ENCODE assay signal across 12 cellular contexts in genomic region chr19:7933411-7933810, GRCh38. TPM values are rescaled to one million over a fixed set of nuclear protein-coding genes. Genes with fewer than 3 reads are reported as not detected.
DNase-seq lines count a peak whose midpoint lies in the region; ATAC-seq, FAIRE-seq and TF ChIP-seq lines count a peak whose summit lies in the region.
"Had no signal": no experiment of that assay in that cellular context is flagged by ENCODE, and none has a peak within 500 bp of the region (broad histone marks: within the 10 kb centered on the region; RNA-seq: fewer than 3 reads in every experiment).

No MANE protein-coding gene starts in this region.

- H3K27me3 Mint-ChIP-seq in activated T-helper 1 cell treated with anti-CD3 and anti-CD28 coated beads, Interleukin-12 subunit alpha, Interleukin-12 subunit beta, Interleukin-2, Interleukin-4 antibody, amounts not matched to agents 30 ng/mL and 10 ng/mL and 1 ng/mL, durations not matched to agents 14 hours and 24 hours and 36 hours (ENCODE audit: insufficient read depth): no peaks in the 10 kb centered on the region

- H3K4me3 Mint-ChIP-seq in activated T-helper 1 cell treated with anti-CD3 and anti-CD28 coated beads, Interleukin-12 subunit alpha, Interleukin-12 subunit beta, Interleukin-2, Interleukin-4 antibody, amounts not matched to agents 30 ng/mL and 10 ng/mL and 1 ng/mL, durations not matched to agents 14 hours and 24 hours and 36 hours: no peak overlapping the region
- H3K4me3 Mint-ChIP-seq: activated naive CD4-positive, alpha-beta T cell treated with anti-CD3 and anti-CD28 coated beads for 36 hours had no signal

- H3K36me3 Mint-ChIP-seq in activated T-helper 1 cell treated with anti-CD3 and anti-CD28 coated beads, Interleukin-12 subunit alpha, Interleukin-12 subunit beta, Interleukin-2, Interleukin-4 antibody, amounts not matched to agents 30 ng/mL and 10 ng/mL and 1 ng/mL, durations not matched to agents 14 hours and 24 hours and 36 hours (ENCODE audit: low read depth): peaks cover 10% of the 10 kb centered on the region

- H3K9ac ChIP-seq in DND-41 (ENCODE audit: low read depth, low read length) (no peak overlapping the region), HepG2 (ENCODE audit: insufficient read depth, low read depth, low read length) (no peak overlapping the region)

- H3K4me1 Mint-ChIP-seq in activated T-helper 1 cell treated with anti-CD3 and anti-CD28 coated beads, Interleukin-12 subunit alpha, Interleukin-12 subunit beta, Interleukin-2, Interleukin-4 antibody, amounts not matched to agents 30 ng/mL and 10 ng/mL and 1 ng/mL, durations not matched to agents 14 hours and 24 hours and 36 hours (ENCODE audit: low read depth): peaks cover 8% of the 10 kb centered on the region

- peaks cover 8% of the 10 kb centered on the region; the same call in 1 of the 2 replicates for H3K79me2 ChIP-seq in DND-41 (ENCODE audit: insufficient read depth, low read length)
- H3K79me2 ChIP-seq in OCI-LY7 (ENCODE audit: insufficient read depth, low read depth, low read length): no peaks in the 10 kb centered on the region
- no peaks in the 10 kb centered on the region for H3K79me2 ChIP-seq in HepG2 (ENCODE audit: insufficient read depth, low read length)

- DNase-seq in DND-41: no peak
- DNase-seq in OCI-LY7 (ENCODE audit: low spot score): no peak
- no peak for DNase-seq in HepG2 (ENCODE audit: low spot score)
- DNase-seq in suprapubic skin (ENCODE audit: low spot score in 2 of 2): no peak
- DNase-seq in putamen (ENCODE audit: low spot score): no peak
- no peak for DNase-seq in activated T-helper 1 cell treated with anti-CD3 and anti-CD28 coated beads, Interleukin-12 subunit alpha, Interleukin-12 subunit beta, Interleukin-2, Interleukin-4 antibody, amounts not matched to agents 30 ng/mL and 10 ng/mL and 1 ng/mL, durations not matched to agents 14 hours and 24 hours and 36 hours (ENCODE audit: low spot score)
- DNase-seq: activated naive CD4-positive, alpha-beta T cell treated with anti-CD3 and anti-CD28 coated beads for 36 hours; hypothalamus; KBM-7; SHP77 had no signal

- no peaks in the 10 kb centered on the region for H3K9me2 ChIP-seq in OCI-LY7 (ENCODE audit: insufficient read depth, low read length)

- POLR2A ChIA-PET in OCI-LY7 (lab: Charles Lee) (no interaction called here), HepG2 (lab: Yijun Ruan, JAX) (no interaction called here)

- H3K4me2 ChIP-seq in DND-41 (ENCODE audit: insufficient read depth, low read length): no peak overlapping the region
- no peak overlapping the region for H3K4me2 ChIP-seq in OCI-LY7 (ENCODE audit: low read length)
- no peak overlapping the region for H3K4me2 ChIP-seq in HepG2 (ENCODE audit: low read depth, low read length)

- TF ChIP-seq RAD21 in HepG2 (CRISPR knock-in tag; IDR thresholded peaks at IDR 0.05): no peak

- H3K36me3 ChIP-seq in DND-41 (ENCODE audit: insufficient read depth, low read length) (peaks cover 82% of the 10 kb centered on the region), OCI-LY7 (ENCODE audit: insufficient read depth, low read length) (peaks cover 84% of the 10 kb centered on the region), HepG2 (replicated peaks in 1 of 2; ENCODE audit: control insufficient read depth in 1 of 2, insufficient read depth in 2 of 2, low read length in 2 of 2) (peaks cover 38 to 72% of the 10 kb centered on the region in 2 experiments; a peak in 4 of 5 replicates), suprapubic skin (peaks cover 81% of the 10 kb centered on the region)

- TF ChIP-seq POLR2A in HepG2 (IDR thresholded peaks at IDR 0.05; ENCODE audit: insufficient read depth in 1 of 2, low read depth in 2 of 2, low read length in 2 of 2): no peak
- no peak for TF ChIP-seq POLR2A in suprapubic skin (IDR thresholded peaks at IDR 0.05)

- CTCF ChIA-PET in OCI-LY7 (lab: Charles Lee; ENCODE audit: unreplicated experiment): no interaction called here
- CTCF ChIA-PET in HepG2 (lab: Yijun Ruan, JAX; ENCODE audit: low intra/inter-chr PET ratio, low total read pairs): no interaction called here

- H3K4me1 ChIP-seq in DND-41 (ENCODE audit: insufficient read depth, low read length) (no peaks in the 10 kb centered on the region), OCI-LY7 (ENCODE audit: insufficient read depth, low read length, poor library complexity, severe bottlenecking) (no peaks in the 10 kb centered on the region), HepG2 (ENCODE audit: insufficient read depth, low read length) (no peaks in the 10 kb centered on the region), suprapubic skin (peaks cover 16% of the 10 kb centered on the region)

- no peak overlapping the region for H3K4me3 ChIP-seq in DND-41 (ENCODE audit: low read depth in 1 of 2, low read length in 2 of 2)
- H3K4me3 ChIP-seq in OCI-LY7 (ENCODE audit: low read depth, low read length, poor library complexity, severe bottlenecking): no peak overlapping the region
- no peak overlapping the region for H3K4me3 ChIP-seq in HepG2 (replicated peaks in 1 of 3; ENCODE audit: insufficient read depth in 1 of 3, low read depth in 2 of 3, low read length in 3 of 3)
- no peak overlapping the region for H3K4me3 ChIP-seq in suprapubic skin
- H3K4me3 ChIP-seq: mucosa of descending colon, skin epidermis had no signal

- BruUV-seq in OCI-LY7 (replicated peaks; lab: Mats Ljungman, UMichigan) (no TSS peak), HepG2 (replicated peaks; lab: Mats Ljungman, UMichigan) (no TSS peak)

- in situ Hi-C loops in HepG2 (cut with HindIII; ENCODE audit: extremely low pct_ligation_motif_present, low pct_unique_long_range_greater_than_20kb): no loop called here

- no peaks in the 10 kb centered on the region for H3K9me3 Mint-ChIP-seq in activated T-helper 1 cell treated with anti-CD3 and anti-CD28 coated beads, Interleukin-12 subunit alpha, Interleukin-12 subunit beta, Interleukin-2, Interleukin-4 antibody, amounts not matched to agents 30 ng/mL and 10 ng/mL and 1 ng/mL, durations not matched to agents 14 hours and 24 hours and 36 hours
- H3K9me3 Mint-ChIP-seq: activated naive CD4-positive, alpha-beta T cell treated with anti-CD3 and anti-CD28 coated beads for 36 hours had no signal

- H3K27ac Mint-ChIP-seq in activated T-helper 1 cell treated with anti-CD3 and anti-CD28 coated beads, Interleukin-12 subunit alpha, Interleukin-12 subunit beta, Interleukin-2, Interleukin-4 antibody, amounts not matched to agents 30 ng/mL and 10 ng/mL and 1 ng/mL, durations not matched to agents 14 hours and 24 hours and 36 hours: no peak overlapping the region
- H3K27ac Mint-ChIP-seq: activated naive CD4-positive, alpha-beta T cell treated with anti-CD3 and anti-CD28 coated beads for 36 hours had no signal

- H4K20me1 ChIP-seq in DND-41 (ENCODE audit: insufficient read depth, low read length) (peaks cover 30% of the 10 kb centered on the region; the same call in 1 of the 2 replicates), OCI-LY7 (ENCODE audit: insufficient read depth, low read length) (no peaks in the 10 kb centered on the region), HepG2 (ENCODE audit: insufficient read depth, low read length) (no peaks in the 10 kb centered on the region)

- no peak for FAIRE-seq in HepG2 (lab: Jason Lieb, UNC)

- intact Hi-C loops in OCI-LY7 (cut with micrococcal nuclease; ENCODE audit: unreplicated experiment): no loop called here
- intact Hi-C loops in HepG2 (cut with micrococcal nuclease; ENCODE audit: unreplicated experiment): no loop called here
- intact Hi-C loops in activated T-helper 1 cell treated with anti-CD3 and anti-CD28 coated beads, Interleukin-12 subunit alpha, Interleukin-12 subunit beta, Interleukin-2, Interleukin-4 antibody, amounts not matched to agents 30 ng/mL and 10 ng/mL and 1 ng/mL, durations not matched to agents 14 hours and 24 hours and 36 hours (cut with micrococcal nuclease): no loop called here

- no peak overlapping the region for H3K27ac ChIP-seq in DND-41 (ENCODE audit: low read length)
- H3K27ac ChIP-seq in OCI-LY7 (ENCODE audit: low read depth, low read length, poor library complexity, severe bottlenecking): no peak overlapping the region
- H3K27ac ChIP-seq in HepG2 (ENCODE audit: extremely low read length, insufficient read depth, low read length): no peak overlapping the region
- no peak overlapping the region for H3K27ac ChIP-seq in suprapubic skin
- H3K27ac ChIP-seq: skin epidermis had no signal

- ATAC-seq in DND-41 (ENCODE audit: insufficient read depth, low read depth) (peak; percentile 50; the same call in 1 of the 3 replicates), HepG2 (peak; percentile 21)

- H3K9me3 ChIP-seq in DND-41 (ENCODE audit: insufficient read depth, low read length, severe bottlenecking) (no peaks in the 10 kb centered on the region), OCI-LY7 (ENCODE audit: low read length) (no peaks in the 10 kb centered on the region), HepG2 (ENCODE audit: low read length) (no peaks in the 10 kb centered on the region), suprapubic skin (no peaks in the 10 kb centered on the region)
- H3K9me3 ChIP-seq: mucosa of descending colon had no signal

- H2AFZ ChIP-seq in DND-41 (ENCODE audit: low read depth, low read length) (no peak overlapping the region), OCI-LY7 (ENCODE audit: low read length) (no peak overlapping the region), HepG2 (ENCODE audit: low read length) (no peak overlapping the region)

- TF ChIP-seq EP300 in HepG2 (IDR thresholded peaks at IDR 0.05; ENCODE audit: low read depth in 2 of 2, low read length in 2 of 2): no peak
- no peak for TF ChIP-seq EP300 in HepG2 (CRISPR knock-in tag; IDR thresholded peaks at IDR 0.05; ENCODE audit: borderline replicate concordance)
- no peak for TF ChIP-seq EP300 in suprapubic skin (IDR thresholded peaks at IDR 0.05)

- no peaks in the 10 kb centered on the region for H3K27me3 ChIP-seq in DND-41 (ENCODE audit: insufficient read depth, low read length, poor library complexity)
- H3K27me3 ChIP-seq in HepG2 (ENCODE audit: control insufficient read depth in 1 of 2, insufficient read depth in 2 of 2, low read length in 2 of 2): no peaks in the 10 kb centered on the region
- no peaks in the 10 kb centered on the region for H3K27me3 ChIP-seq in suprapubic skin

- WGBS in HepG2 (ENCODE audit: low lambda C conversion rate): 93% methylated on average over 8 of the region's 14 CpGs
- 93% methylated on average over 6 of the region's 14 CpGs for WGBS in suprapubic skin

- TF ChIP-seq CTCF in DND-41 (IDR thresholded peaks at IDR 0.05; ENCODE audit: borderline replicate concordance, extremely low read depth, low read length, poor library complexity, severe bottlenecking) (peak; percentile 55), OCI-LY7 (conservative IDR thresholded peaks at IDR 0.05; ENCODE audit: low read length) (peak; percentile 58), HepG2 (CRISPR knock-in tag; IDR thresholded peaks at IDR 0.05) (peak; percentile 28; the same call in 1 of the 2 replicates), suprapubic skin (IDR thresholded peaks at IDR 0.05) (no peak)

RNA-seq across cellular contexts. Expression of gene CTXN1, which starts 7.5 kb away (rescaled TPM):
- total RNA-seq in OCI-LY7 (2014; rRNA removed; shearing (Covaris generic)): 0.13 TPM in 1 of 2 replicates, not detected in the other
- total RNA-seq in OCI-LY7 (2022): 0.98 and 1.0 TPM in 2 replicates
- total RNA-seq in HepG2 (2016; rRNA removed; fragmentation: Illumina TruSeq; extraction: Trizol): 0.11 and 0.36 TPM in 2 replicates
- 0.35 and 0.71 TPM in 2 replicates for total RNA-seq in HepG2 (2016; cell fraction: cytosol; rRNA removed; fragmentation: Illumina TruSeq; extraction: Trizol; ENCODE audit: low read depth)
- 0.15 and 0.26 TPM in 2 replicates for total RNA-seq in HepG2 (2016; cell fraction: insoluble cytoplasmic fraction; rRNA removed; fragmentation: Illumina TruSeq; extraction: Trizol)
- 0.71 and 0.83 TPM in 2 replicates for total RNA-seq in HepG2 (2016; cell fraction: membrane; rRNA removed; fragmentation: Illumina TruSeq; extraction: Trizol)
- not detected in 2 replicates for total RNA-seq in HepG2 (2016; cell fraction: nucleus; rRNA removed; fragmentation: Illumina TruSeq; extraction: Trizol)
- polyA plus RNA-seq in HepG2 (2011; rRNA removed): 0.12 TPM in 1 of 2 replicates, not detected in the other
- polyA plus RNA-seq in HepG2 (2011; cell fraction: cytosol; rRNA removed): 0.09 and 0.27 TPM in 2 replicates
- 0.13 and 0.17 TPM in 2 replicates for polyA plus RNA-seq in HepG2 (2011; cell fraction: nucleus; rRNA removed)
- polyA plus RNA-seq in HepG2 (2012): not detected in 2 replicates
- 4.0 and 4.4 TPM in 2 replicates for polyA plus RNA-seq in HepG2 (2016; cell fraction: cytosol; fragmentation: Illumina TruSeq; extraction: Trizol; ENCODE audit: low read depth)
- polyA plus RNA-seq in HepG2 (2016; cell fraction: insoluble cytoplasmic fraction; fragmentation: Illumina TruSeq; extraction: Trizol; ENCODE audit: low read depth): 1.2 and 1.6 TPM in 2 replicates
- polyA plus RNA-seq in HepG2 (2016; cell fraction: membrane; fragmentation: Illumina TruSeq; extraction: Trizol; ENCODE audit: low read depth): 3.9 and 4.4 TPM in 2 replicates
- polyA plus RNA-seq in HepG2 (2016; cell fraction: nucleus; fragmentation: Illumina TruSeq; extraction: Trizol; ENCODE audit: insufficient read depth, low read depth): 0.75 and 1.4 TPM in 2 replicates
- polyA minus RNA-seq in HepG2 (2011; rRNA and poly(A)+ RNA removed; ENCODE audit: low replicate concordance): 0.12 and 1.4 TPM in 2 replicates
- polyA minus RNA-seq in HepG2 (2011; cell fraction: cytosol; rRNA and poly(A)+ RNA removed): 0.62 TPM in 1 of 2 replicates, not detected in the other
- polyA minus RNA-seq in HepG2 (2011; cell fraction: nucleus; rRNA and poly(A)+ RNA removed): 0.39 TPM in 1 of 2 replicates, not detected in the other
- total RNA-seq in suprapubic skin: 1 to 10 TPM; 1.2 to 3.6 (median 2.6) TPM
- total RNA-seq in activated T-helper 1 cell treated with anti-CD3 and anti-CD28 coated beads, Interleukin-12 subunit alpha, Interleukin-12 subunit beta, Interleukin-2, Interleukin-4 antibody, amounts not matched to agents 30 ng/mL and 10 ng/mL and 1 ng/mL, durations not matched to agents 14 hours and 24 hours and 36 hours: 1.9 and 2.6 TPM in 2 replicates

RNA-seq across cellular contexts. Expression of gene TIMM44, which starts 10.1 kb away (rescaled TPM):
- total RNA-seq in OCI-LY7 (2014; rRNA removed; shearing (Covaris generic)): 86.0 and 89.0 TPM in 2 replicates
- 97.6 and 116 TPM in 2 replicates for total RNA-seq in OCI-LY7 (2022)
- 71.5 and 72.6 TPM in 2 replicates for total RNA-seq in HepG2 (2016; rRNA removed; fragmentation: Illumina TruSeq; extraction: Trizol)
- total RNA-seq in HepG2 (2016; cell fraction: cytosol; rRNA removed; fragmentation: Illumina TruSeq; extraction: Trizol; ENCODE audit: low read depth): 23.8 and 25.0 TPM in 2 replicates
- 59.2 and 70.8 TPM in 2 replicates for total RNA-seq in HepG2 (2016; cell fraction: insoluble cytoplasmic fraction; rRNA removed; fragmentation: Illumina TruSeq; extraction: Trizol)
- total RNA-seq in HepG2 (2016; cell fraction: membrane; rRNA removed; fragmentation: Illumina TruSeq; extraction: Trizol): 31.0 and 35.7 TPM in 2 replicates
- 41.7 and 54.7 TPM in 2 replicates for total RNA-seq in HepG2 (2016; cell fraction: nucleus; rRNA removed; fragmentation: Illumina TruSeq; extraction: Trizol)
- polyA plus RNA-seq in HepG2 (2011; rRNA removed): 42.9 and 49.4 TPM in 2 replicates
- 40.3 and 70.3 TPM in 2 replicates for polyA plus RNA-seq in HepG2 (2011; cell fraction: cytosol; rRNA removed)
- 178 and 215 TPM in 2 replicates for polyA plus RNA-seq in HepG2 (2011; cell fraction: nucleus; rRNA removed)
- polyA plus RNA-seq in HepG2 (2012): 41.7 and 52.2 TPM in 2 replicates
- polyA plus RNA-seq in HepG2 (2016; cell fraction: cytosol; fragmentation: Illumina TruSeq; extraction: Trizol; ENCODE audit: low read depth): 15.4 and 19.2 TPM in 2 replicates
- 61.4 and 63.3 TPM in 2 replicates for polyA plus RNA-seq in HepG2 (2016; cell fraction: insoluble cytoplasmic fraction; fragmentation: Illumina TruSeq; extraction: Trizol; ENCODE audit: low read depth)
- polyA plus RNA-seq in HepG2 (2016; cell fraction: membrane; fragmentation: Illumina TruSeq; extraction: Trizol; ENCODE audit: low read depth): 24.0 and 26.3 TPM in 2 replicates
- 95.7 and 103 TPM in 2 replicates for polyA plus RNA-seq in HepG2 (2016; cell fraction: nucleus; fragmentation: Illumina TruSeq; extraction: Trizol; ENCODE audit: insufficient read depth, low read depth)
- polyA minus RNA-seq in HepG2 (2011; rRNA and poly(A)+ RNA removed; ENCODE audit: low replicate concordance): 45.9 and 52.0 TPM in 2 replicates
- polyA minus RNA-seq in HepG2 (2011; cell fraction: cytosol; rRNA and poly(A)+ RNA removed): 25.5 and 34.2 TPM in 2 replicates
- 41.6 and 45.6 TPM in 2 replicates for polyA minus RNA-seq in HepG2 (2011; cell fraction: nucleus; rRNA and poly(A)+ RNA removed)
- 10 to 100 TPM; 34.6 to 85.1 (median 54.5) TPM for total RNA-seq in suprapubic skin
- 114 and 120 TPM in 2 replicates for total RNA-seq in activated T-helper 1 cell treated with anti-CD3 and anti-CD28 coated beads, Interleukin-12 subunit alpha, Interleukin-12 subunit beta, Interleukin-2, Interleukin-4 antibody, amounts not matched to agents 30 ng/mL and 10 ng/mL and 1 ng/mL, durations not matched to agents 14 hours and 24 hours and 36 hours

RNA-seq across cellular contexts. Expression of gene SNAPC2, which starts 13.3 kb away (rescaled TPM):
- 4.9 and 21.6 TPM in 2 replicates for total RNA-seq in OCI-LY7 (2014; rRNA removed; shearing (Covaris generic))
- total RNA-seq in OCI-LY7 (2022) (6.2 and 8.2 TPM in 2 replicates), HepG2 (2016; rRNA removed; fragmentation: Illumina TruSeq; extraction: Trizol) (9.5 and 10.2 TPM in 2 replicates), suprapubic skin (10 to 100 TPM; 11.1 to 22.3 (median 19.6) TPM)
- 3.3 and 4.0 TPM in 2 replicates for total RNA-seq in HepG2 (2016; cell fraction: cytosol; rRNA removed; fragmentation: Illumina TruSeq; extraction: Trizol; ENCODE audit: low read depth)
- 8.2 and 10.9 TPM in 2 replicates for total RNA-seq in HepG2 (2016; cell fraction: insoluble cytoplasmic fraction; rRNA removed; fragmentation: Illumina TruSeq; extraction: Trizol)
- total RNA-seq in HepG2 (2016; cell fraction: membrane; rRNA removed; fragmentation: Illumina TruSeq; extraction: Trizol): 6.9 and 7.4 TPM in 2 replicates
- total RNA-seq in HepG2 (2016; cell fraction: nucleus; rRNA removed; fragmentation: Illumina TruSeq; extraction: Trizol): 3.7 and 5.2 TPM in 2 replicates
- polyA plus RNA-seq in HepG2 (2011; rRNA removed): 12.7 and 14.9 TPM in 2 replicates
- polyA plus RNA-seq in HepG2 (2011; cell fraction: cytosol; rRNA removed): 8.4 and 15.7 TPM in 2 replicates
- polyA plus RNA-seq in HepG2 (2011; cell fraction: nucleus; rRNA removed): 12.8 and 13.8 TPM in 2 replicates
- polyA plus RNA-seq in HepG2 (2012): 11.7 and 16.4 TPM in 2 replicates
- 3.7 and 4.1 TPM in 2 replicates for polyA plus RNA-seq in HepG2 (2016; cell fraction: cytosol; fragmentation: Illumina TruSeq; extraction: Trizol; ENCODE audit: low read depth)
- 11.2 and 15.9 TPM in 2 replicates for polyA plus RNA-seq in HepG2 (2016; cell fraction: insoluble cytoplasmic fraction; fragmentation: Illumina TruSeq; extraction: Trizol; ENCODE audit: low read depth)
- 6.9 and 8.4 TPM in 2 replicates for polyA plus RNA-seq in HepG2 (2016; cell fraction: membrane; fragmentation: Illumina TruSeq; extraction: Trizol; ENCODE audit: low read depth)
- polyA plus RNA-seq in HepG2 (2016; cell fraction: nucleus; fragmentation: Illumina TruSeq; extraction: Trizol; ENCODE audit: insufficient read depth, low read depth): 13.1 and 13.7 TPM in 2 replicates
- polyA minus RNA-seq in HepG2 (2011; rRNA and poly(A)+ RNA removed; ENCODE audit: low replicate concordance): 8.5 and 12.6 TPM in 2 replicates
- 7.2 and 7.8 TPM in 2 replicates for polyA minus RNA-seq in HepG2 (2011; cell fraction: cytosol; rRNA and poly(A)+ RNA removed)
- polyA minus RNA-seq in HepG2 (2011; cell fraction: nucleus; rRNA and poly(A)+ RNA removed): 1.7 and 4.4 TPM in 2 replicates
- total RNA-seq in activated T-helper 1 cell treated with anti-CD3 and anti-CD28 coated beads, Interleukin-12 subunit alpha, Interleukin-12 subunit beta, Interleukin-2, Interleukin-4 antibody, amounts not matched to agents 30 ng/mL and 10 ng/mL and 1 ng/mL, durations not matched to agents 14 hours and 24 hours and 36 hours: 21.3 and 22.4 TPM in 2 replicates

RNA-seq across cellular contexts. Expression of gene TGFBR3L, which starts 18.8 kb away (rescaled TPM):
- total RNA-seq in OCI-LY7 (2014; rRNA removed; shearing (Covaris generic)): 0.13 TPM in 1 of 2 replicates, not detected in the other
- total RNA-seq in OCI-LY7 (2022): 0.61 and 0.74 TPM in 2 replicates
- 0.83 and 1.0 TPM in 2 replicates for total RNA-seq in HepG2 (2016; rRNA removed; fragmentation: Illumina TruSeq; extraction: Trizol)
- 3.2 and 3.7 TPM in 2 replicates for total RNA-seq in HepG2 (2016; cell fraction: cytosol; rRNA removed; fragmentation: Illumina TruSeq; extraction: Trizol; ENCODE audit: low read depth)
- total RNA-seq in HepG2 (2016; cell fraction: insoluble cytoplasmic fraction; rRNA removed; fragmentation: Illumina TruSeq; extraction: Trizol): 0.56 and 1.1 TPM in 2 replicates
- 1.6 and 2.1 TPM in 2 replicates for total RNA-seq in HepG2 (2016; cell fraction: membrane; rRNA removed; fragmentation: Illumina TruSeq; extraction: Trizol)
- 0.81 TPM in 1 of 2 replicates, not detected in the other for total RNA-seq in HepG2 (2016; cell fraction: nucleus; rRNA removed; fragmentation: Illumina TruSeq; extraction: Trizol)
- polyA plus RNA-seq in HepG2 (2011; rRNA removed): 0.14 and 0.20 TPM in 2 replicates
- 0.25 and 0.55 TPM in 2 replicates for polyA plus RNA-seq in HepG2 (2011; cell fraction: cytosol; rRNA removed)
- polyA plus RNA-seq in HepG2 (2011; cell fraction: nucleus; rRNA removed): 1.0 and 1.6 TPM in 2 replicates
- 0.25 and 0.69 TPM in 2 replicates for polyA plus RNA-seq in HepG2 (2012)
- 7.2 and 8.1 TPM in 2 replicates for polyA plus RNA-seq in HepG2 (2016; cell fraction: cytosol; fragmentation: Illumina TruSeq; extraction: Trizol; ENCODE audit: low read depth)
- 0.49 and 1.4 TPM in 2 replicates for polyA plus RNA-seq in HepG2 (2016; cell fraction: insoluble cytoplasmic fraction; fragmentation: Illumina TruSeq; extraction: Trizol; ENCODE audit: low read depth)
- polyA plus RNA-seq in HepG2 (2016; cell fraction: membrane; fragmentation: Illumina TruSeq; extraction: Trizol; ENCODE audit: low read depth): 4.1 and 4.2 TPM in 2 replicates
- 0.90 and 1.3 TPM in 2 replicates for polyA plus RNA-seq in HepG2 (2016; cell fraction: nucleus; fragmentation: Illumina TruSeq; extraction: Trizol; ENCODE audit: insufficient read depth, low read depth)
- polyA minus RNA-seq in HepG2 (2011; rRNA and poly(A)+ RNA removed; ENCODE audit: low replicate concordance): 0.30 and 1.5 TPM in 2 replicates
- not detected in 2 replicates for polyA minus RNA-seq in HepG2 (2011; cell fraction: cytosol; rRNA and poly(A)+ RNA removed)
- polyA minus RNA-seq in HepG2 (2011; cell fraction: nucleus; rRNA and poly(A)+ RNA removed): not detected in 2 replicates
- not detected for total RNA-seq in suprapubic skin
- total RNA-seq in activated T-helper 1 cell treated with anti-CD3 and anti-CD28 coated beads, Interleukin-12 subunit alpha, Interleukin-12 subunit beta, Interleukin-2, Interleukin-4 antibody, amounts not matched to agents 30 ng/mL and 10 ng/mL and 1 ng/mL, durations not matched to agents 14 hours and 24 hours and 36 hours: 6.9 and 7.5 TPM in 2 replicates

RNA-seq across cellular contexts. Expression of gene MAP2K7, which starts 29.7 kb away (rescaled TPM):
- total RNA-seq in OCI-LY7 (2014; rRNA removed; shearing (Covaris generic)): 19.4 and 23.2 TPM in 2 replicates
- total RNA-seq in OCI-LY7 (2022) (44.5 and 48.1 TPM in 2 replicates), HepG2 (2016; rRNA removed; fragmentation: Illumina TruSeq; extraction: Trizol) (8.7 and 10.8 TPM in 2 replicates), suprapubic skin (10 to 100 TPM; 25.1 to 52.4 (median 29.3) TPM)
- total RNA-seq in HepG2 (2016; cell fraction: cytosol; rRNA removed; fragmentation: Illumina TruSeq; extraction: Trizol; ENCODE audit: low read depth): 3.9 and 4.1 TPM in 2 replicates
- total RNA-seq in HepG2 (2016; cell fraction: insoluble cytoplasmic fraction; rRNA removed; fragmentation: Illumina TruSeq; extraction: Trizol): 7.6 and 11.7 TPM in 2 replicates
- total RNA-seq in HepG2 (2016; cell fraction: membrane; rRNA removed; fragmentation: Illumina TruSeq; extraction: Trizol): 11.5 and 13.1 TPM in 2 replicates
- total RNA-seq in HepG2 (2016; cell fraction: nucleus; rRNA removed; fragmentation: Illumina TruSeq; extraction: Trizol): 8.3 and 8.5 TPM in 2 replicates
- polyA plus RNA-seq in HepG2 (2011; rRNA removed): 9.0 and 14.8 TPM in 2 replicates
- polyA plus RNA-seq in HepG2 (2011; cell fraction: cytosol; rRNA removed): 8.8 and 11.2 TPM in 2 replicates
- polyA plus RNA-seq in HepG2 (2011; cell fraction: nucleus; rRNA removed): 42.0 and 50.6 TPM in 2 replicates
- polyA plus RNA-seq in HepG2 (2012): 17.3 and 19.9 TPM in 2 replicates
- polyA plus RNA-seq in HepG2 (2016; cell fraction: cytosol; fragmentation: Illumina TruSeq; extraction: Trizol; ENCODE audit: low read depth): 3.9 and 4.4 TPM in 2 replicates
- 10.5 and 15.1 TPM in 2 replicates for polyA plus RNA-seq in HepG2 (2016; cell fraction: insoluble cytoplasmic fraction; fragmentation: Illumina TruSeq; extraction: Trizol; ENCODE audit: low read depth)
- 8.5 and 10.6 TPM in 2 replicates for polyA plus RNA-seq in HepG2 (2016; cell fraction: membrane; fragmentation: Illumina TruSeq; extraction: Trizol; ENCODE audit: low read depth)
- polyA plus RNA-seq in HepG2 (2016; cell fraction: nucleus; fragmentation: Illumina TruSeq; extraction: Trizol; ENCODE audit: insufficient read depth, low read depth): 25.7 and 31.5 TPM in 2 replicates
- polyA minus RNA-seq in HepG2 (2011; rRNA and poly(A)+ RNA removed; ENCODE audit: low replicate concordance): 17.6 and 23.5 TPM in 2 replicates
- 10.0 and 13.0 TPM in 2 replicates for polyA minus RNA-seq in HepG2 (2011; cell fraction: cytosol; rRNA and poly(A)+ RNA removed)
- 11.2 and 11.7 TPM in 2 replicates for polyA minus RNA-seq in HepG2 (2011; cell fraction: nucleus; rRNA and poly(A)+ RNA removed)
- 47.6 and 51.9 TPM in 2 replicates for total RNA-seq in activated T-helper 1 cell treated with anti-CD3 and anti-CD28 coated beads, Interleukin-12 subunit alpha, Interleukin-12 subunit beta, Interleukin-2, Interleukin-4 antibody, amounts not matched to agents 30 ng/mL and 10 ng/mL and 1 ng/mL, durations not matched to agents 14 hours and 24 hours and 36 hours

Comparison
In these comparisons a context has a peak if more than half of its experiments do, and no peak if none do; other contexts are left out.
1. CTCF ChIP-seq: peak in DND-41 (single experiment), OCI-LY7 (single experiment) and HepG2 (single experiment); none in suprapubic skin (0 of 2).